ENCODE assay signal across 8 cellular contexts in genomic region chr11:72793452-72794367, GRCh38. TPM values are rescaled to one million over a fixed set of nuclear protein-coding genes. Genes with fewer than 3 reads are reported as not detected.
A peak's percentile ranks its signal among the peaks of the same experiment; 100 is the strongest.
DNase-seq lines count a peak whose midpoint lies in the region; ATAC-seq lines count a peak whose summit lies in the region.

Gene STARD10, minus strand, starts transcription at chr11:72794047. Its CDS starts 12,866 bp downstream, at chr11:72781181.

- no peaks in the 10 kb centered on the region for H3K9me3 ChIP-seq in GM23248 (ENCODE audit: low read depth)

- H3K27ac Mint-ChIP-seq in naive B cell, result peak within 1 kb of the TSS; percentile 100
- peak within 1 kb of the TSS; percentile 100 for H3K27ac Mint-ChIP-seq in stimulated activated naive B cell treated with anti-CD40 and anti-IgM and Interleukin-4, amounts not matched to agents 10 μg/mL and 1 μg/mL and 100 μg/mL, for 72 hours

- peak within 1 kb of the TSS; percentile 96 for H2AFZ ChIP-seq in GM23248

- WGBS in GM23248 (ENCODE audit: low coverage in 1 of 2, low lambda C conversion rate in 2 of 2, missing lambda C conversion rate in 2 of 2), 2 experiments, result 3 to 4% methylated on average over 54 to 55 of the region's 55 CpGs

- H3K27me3 ChIP-seq in GM23248 (replicated peaks; ENCODE audit: insufficient read depth), result no peaks in the 10 kb centered on the region

- DNase-seq in EH (ENCODE audit: low read depth) (peak; percentile 95), GM23248 (peak; percentile 99), LHCN-M2 (ENCODE audit: low read depth) (peak; percentile 94), RPMI7951 (ENCODE audit: low read depth) (peak; percentile 92), fibroblast of gingiva (ENCODE audit: low read depth) (peak; percentile 91), naive B cell (peak; percentile 94)
- DNase-seq in activated T-helper 1 cell treated with anti-CD3 and anti-CD28 coated beads, Interleukin-2, amount 50 U/mL, for 16 hours (ENCODE audit: low read depth in 1 of 2, low spot score in 1 of 2), result peak; percentile 87 to 92
- peak; percentile 92 for DNase-seq in stimulated activated naive B cell treated with anti-CD40 and anti-IgM and Interleukin-4, amounts not matched to agents 10 μg/mL and 1 μg/mL and 100 μg/mL, for 72 hours

- H3K4me1 ChIP-seq in GM23248 (ENCODE audit: insufficient read depth), result peaks cover 26% of the 10 kb centered on the region

- ATAC-seq in naive B cell (ENCODE audit: low read depth in 2 of 2), result peak; percentile 87 to 88
- peak; percentile 96 to 98 for ATAC-seq in stimulated activated naive B cell treated with anti-CD40 and anti-IgM and Interleukin-4, amounts not matched to agents 10 μg/mL and 1 μg/mL and 100 μg/mL, for 72 hours (replicated peaks)

- H3K4me1 Mint-ChIP-seq in naive B cell, result peaks cover 20 to 39% (median 30%) of the 10 kb centered on the region in 3 donors
- H3K4me1 Mint-ChIP-seq in stimulated activated naive B cell treated with anti-CD40 and anti-IgM and Interleukin-4, amounts not matched to agents 10 μg/mL and 1 μg/mL and 100 μg/mL, for 72 hours, result peaks cover 19 to 51% of the 10 kb centered on the region in 2 donors

- no peaks in the 10 kb centered on the region for H3K27me3 Mint-ChIP-seq in naive B cell
- no peaks in the 10 kb centered on the region for H3K27me3 Mint-ChIP-seq in stimulated activated naive B cell treated with anti-CD40 and anti-IgM and Interleukin-4, amounts not matched to agents 10 μg/mL and 1 μg/mL and 100 μg/mL, for 72 hours

- H3K27ac ChIP-seq in GM23248, result peak within 1 kb of the TSS; percentile 59

- peak within 1 kb of the TSS; percentile 76 for H3K4me2 ChIP-seq in GM23248 (ENCODE audit: unreplicated experiment)

- peaks cover 6% of the 10 kb centered on the region for H3F3A ChIP-seq in GM23248 (ENCODE audit: insufficient read depth)

- H3K79me2 ChIP-seq in GM23248 (ENCODE audit: insufficient read depth), result no peaks in the 10 kb centered on the region

- peak within 1 kb of the TSS; percentile 95 for H3K4me3 ChIP-seq in GM23248

- peak within 1 kb of the TSS; percentile 89 to 100 (median 99) for H3K4me3 Mint-ChIP-seq in naive B cell
- H3K4me3 Mint-ChIP-seq in stimulated activated naive B cell treated with anti-CD40 and anti-IgM and Interleukin-4, amounts not matched to agents 10 μg/mL and 1 μg/mL and 100 μg/mL, for 72 hours, result peak within 1 kb of the TSS; percentile 96 to 97

- in situ Hi-C loops in GM23248 (cut with MboI), result no loop called here

- peak within 1 kb of the TSS; percentile 78 for H3K9ac ChIP-seq in GM23248

- no peaks in the 10 kb centered on the region for H3K36me3 ChIP-seq in GM23248 (ENCODE audit: low read depth)

- no peaks in the 10 kb centered on the region for H3K36me3 Mint-ChIP-seq in naive B cell
- no peaks in the 10 kb centered on the region for H3K36me3 Mint-ChIP-seq in stimulated activated naive B cell treated with anti-CD40 and anti-IgM and Interleukin-4, amounts not matched to agents 10 μg/mL and 1 μg/mL and 100 μg/mL, for 72 hours

- no peaks in the 10 kb centered on the region for H3K9me3 Mint-ChIP-seq in naive B cell
- no peaks in the 10 kb centered on the region for H3K9me3 Mint-ChIP-seq in stimulated activated naive B cell treated with anti-CD40 and anti-IgM and Interleukin-4, amounts not matched to agents 10 μg/mL and 1 μg/mL and 100 μg/mL, for 72 hours

- no peaks in the 10 kb centered on the region for H4K20me1 ChIP-seq in GM23248 (ENCODE audit: insufficient read depth)

- no peaks in the 10 kb centered on the region for H3K9me2 ChIP-seq in GM23248 (ENCODE audit: insufficient read depth)

RNA-seq across cellular contexts. Expression of gene STARD10, which starts in this region (rescaled TPM):
- total RNA-seq in GM23248 (2014; rRNA removed; shearing (Covaris generic)), result 5.7 and 14.7 TPM in 2 replicates
- polyA plus RNA-seq in GM23248 (2016; fragmentation: Nextera tagmentation; extraction: Ambion mirVana) (6.6 and 8.7 TPM in 2 replicates), naive B cell (ENCODE audit: low read depth in 6 of 6) (10 to 100 TPM; 24.3 to 39.2 (median 30.7) TPM)
- 3.2 and 7.4 TPM in 2 replicates for total RNA-seq in LHCN-M2 (2014; rRNA removed)
- 7.9 TPM for polyA plus RNA-seq in LHCN-M2 (2012)
- 24.8 and 44.8 TPM in 2 replicates for total RNA-seq in RPMI7951 (2014; rRNA removed; shearing (Covaris generic))

Comparison
In these comparisons a context has a peak if more than half of its experiments do, and no peak if none do; other contexts are left out.
1. Peak in every context shown above with its lines: DNase-seq, ATAC-seq, H3K4me3 ChIP-seq and H3K27ac ChIP-seq.